ENCODE assay signal across 16 cellular contexts in genomic region chr11:68388595-68389198, GRCh38.
"Had no signal": no experiment of that assay in that cellular context is flagged by ENCODE, and none has a peak within 500 bp of the region (broad histone marks: within the 10 kb centered on the region; RNA-seq: fewer than 3 reads in every experiment).

No MANE protein-coding gene starts in this region.

- H3K4me1 ChIP-seq: colonic mucosa, uterus had no signal

- H3K4me3 ChIP-seq: colonic mucosa, esophagus squamous epithelium, uterus had no signal

- H3K9me3 ChIP-seq: colonic mucosa, esophagus squamous epithelium, neutrophil, uterus had no signal

- H3K27me3 ChIP-seq: colonic mucosa, esophagus squamous epithelium, neutrophil, uterus had no signal

- H3K36me3 ChIP-seq: neutrophil, uterus had no signal

- DNase-seq: colonic mucosa; dermis blood vessel endothelial cell; esophagus squamous epithelium; foreskin fibroblast; kidney; left cardiac atrium; left ventricle myocardium superior; mesendoderm; naive B cell; posterior cingulate gyrus; small intestine; stimulated activated CD4-positive, alpha-beta T cell treated with anti-CD3 and anti-CD28 coated beads, Interleukin-12 subunit alpha, Interleukin-12 subunit beta, amount 100 ng/mL, for 4 hours; stimulated activated naive CD4-positive, alpha-beta T cell; trophoblast cell; uterus had no signal

- H3K36me3 Mint-ChIP-seq: naive B cell had no signal

- H3K9me3 Mint-ChIP-seq: naive B cell had no signal

- H3K27me3 Mint-ChIP-seq: naive B cell had no signal

- H3K4me3 Mint-ChIP-seq: naive B cell had no signal

- H3K27ac Mint-ChIP-seq: naive B cell had no signal

- ATAC-seq: left cardiac atrium, left ventricle myocardium superior had no signal

- H3K27ac ChIP-seq: colonic mucosa, esophagus squamous epithelium, neutrophil, uterus had no signal
